ENCODE assay signal across 11 cellular contexts in the genomic region with DNA sequence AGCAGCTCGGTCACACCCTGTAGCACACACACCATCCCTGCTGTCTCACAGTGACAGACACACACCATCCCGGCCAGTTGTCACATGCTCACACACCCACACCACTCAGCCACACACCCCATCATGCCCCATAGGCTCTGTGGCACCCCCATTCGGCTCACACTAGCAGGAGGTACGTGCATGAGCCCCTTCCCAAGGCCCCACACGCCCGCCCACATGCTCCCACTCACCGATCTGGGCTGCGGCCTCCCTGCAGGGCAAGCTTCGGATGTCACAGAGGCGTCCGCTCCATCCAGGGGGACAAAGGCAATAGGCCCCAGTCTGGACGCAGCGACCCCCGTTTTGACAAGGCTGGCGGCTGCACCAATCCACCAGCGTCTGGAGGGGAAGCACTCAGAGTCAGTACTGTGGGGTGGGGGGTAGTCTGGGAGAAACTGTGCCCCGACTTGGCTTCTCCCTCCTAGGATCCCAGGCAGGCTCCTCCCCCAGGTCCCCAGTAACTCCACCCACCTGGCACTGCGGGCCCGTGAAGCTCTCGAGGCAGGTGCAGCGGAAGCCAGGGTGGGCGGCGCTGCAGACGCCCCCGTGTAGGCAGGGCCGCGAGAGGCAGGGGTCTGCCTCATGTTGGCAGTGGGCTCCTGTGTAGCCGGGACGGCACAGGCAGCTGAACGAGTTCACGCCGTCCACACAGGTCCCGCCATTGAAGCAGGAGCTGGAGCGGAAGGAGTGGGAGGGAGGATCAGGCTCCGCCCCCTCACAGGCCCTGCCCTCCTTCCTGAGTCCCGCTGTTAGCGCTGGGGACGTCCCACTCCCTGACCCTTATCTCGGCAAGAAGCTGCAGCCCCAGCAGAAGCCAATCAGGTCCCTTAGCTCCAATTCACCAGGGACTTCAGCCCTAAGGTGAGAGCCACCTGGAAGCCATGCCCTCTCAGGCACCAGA. TPM values are rescaled to one million over a fixed set of nuclear protein-coding genes. Genes with fewer than 3 reads are reported as not detected.
DNase-seq lines count a peak whose midpoint lies in the region; ATAC-seq and FAIRE-seq lines count a peak whose summit lies in the region.
"Had no signal": no experiment of that assay in that cellular context is flagged by ENCODE, and none has a peak within 500 bp of the region (broad histone marks: within the 10 kb centered on the region; RNA-seq: fewer than 3 reads in every experiment).

No MANE protein-coding gene starts in this region.

- H3K4me3 ChIP-seq in small intestine (ENCODE audit: low read depth in 1 of 2, low read length in 2 of 2) = peak overlapping the region in 1 of 2 donors; percentile 38

- 32 to 69% (median 52%) methylated on average over 31 to 39 of the region's 39 CpGs for WGBS in small intestine, 3 donors

- no peaks in the 10 kb centered on the region for H3K9me3 ChIP-seq in small intestine (ENCODE audit: control insufficient read depth, low read depth)

- no peaks in the 10 kb centered on the region for H3K27me3 ChIP-seq in small intestine (ENCODE audit: control insufficient read depth in 2 of 2, insufficient read depth in 2 of 2, low read length in 2 of 2)
- H3K27me3 ChIP-seq: brain microvascular endothelial cell had no signal

- H3K4me1 ChIP-seq in small intestine (ENCODE audit: control insufficient read depth in 2 of 2, insufficient read depth in 1 of 2, low read depth in 1 of 2, low read length in 1 of 2) = no peaks in the 10 kb centered on the region

- DNase-seq in NCI-H524 (lab: John Stamatoyannopoulos, UW) = peak; percentile 25 to 53
- DNase-seq in NCI-H524 treated with DMSO at 0.1 percent for 48 hours (lab: John Stamatoyannopoulos, UW) = no peak
- peak; percentile 62 to 82 for DNase-seq in NCI-H526 (lab: John Stamatoyannopoulos, UW)
- DNase-seq in small intestine = peak; percentile 86
- no peak for DNase-seq in activated gamma-delta T cell treated with Interleukin-2 at 50 U/mL for 16 hours
- DNase-seq in GM03348 (ENCODE audit: low spot score) = no peak
- DNase-seq: activated CD4-positive, CD25-positive, alpha-beta regulatory T cell treated with anti-CD3 and anti-CD28 coated beads, Interleukin-2, amount 50 U/mL, for 72 hours; brain microvascular endothelial cell; MV-4-11 had no signal

- no peak for FAIRE-seq in small intestine (lab: Jason Lieb, UNC)

- ATAC-seq in esophagus mucosa (peak; percentile 10), GM19463 (IDR thresholded peaks at IDR 0.05; ENCODE audit: unreplicated experiment) (no peak)

- H3K27ac ChIP-seq in small intestine (ENCODE audit: low read depth in 1 of 2, low read length in 1 of 2) = no peak overlapping the region
- H3K27ac ChIP-seq: brain microvascular endothelial cell had no signal

- H3K36me3 ChIP-seq in small intestine (ENCODE audit: control insufficient read depth in 2 of 2, insufficient read depth in 2 of 2, low read length in 2 of 2) = no peaks in the 10 kb centered on the region

RNA-seq across cellular contexts. Expression of gene NOTCH3, which starts 20.1 kb away (rescaled TPM):
- total RNA-seq in esophagus mucosa = 149 TPM
- 10 to 100 TPM in 1 of 3 donors, 1 to 10 TPM in 1, under 1 TPM in 1; 0.45 to 15.6 (median 1.9) TPM for polyA plus RNA-seq in small intestine

RNA-seq across cellular contexts. Expression of gene EPHX3, which starts 51.5 kb away (rescaled TPM):
- 34.6 TPM for total RNA-seq in esophagus mucosa
- polyA plus RNA-seq in small intestine = under 1 TPM in 1 of 3 donors, not detected in 2; 0.76 TPM

Comparison
In these comparisons a context has a peak if more than half of its experiments do, and no peak if none do; other contexts are left out.
1. DNase-seq: peak in NCI-H524 (2 of 2), NCI-H526 (2 of 2) and small intestine (single experiment); none in NCI-H524 treated with DMSO at 0.1 percent for 48 hours (single experiment), activated gamma-delta T cell treated with Interleukin-2 at 50 U/mL for 16 hours (single experiment) and GM03348 (single experiment).